8 cellular contexts compared by ENCODE assay signal in genomic region chr1:151047591-151047924, GRCh38. TPM values are rescaled to one million over a fixed set of nuclear protein-coding genes. Genes with fewer than 3 reads are reported as not detected.
DNase-seq lines count a peak whose midpoint lies in the region; ATAC-seq and TF ChIP-seq lines count a peak whose summit lies in the region.

TSS of gene C1orf56 (plus strand) at chr1:151047751. CDS start at chr1:151047848, 97 bp downstream.

- CTCF ChIA-PET in naive thymus-derived CD4-positive, alpha-beta T cell (lab: Charles Lee): interaction anchor here (1.1 to 3.6 kb wide), 4 partner anchors 11 to 109 kb away, joined by 4 to 38 read pairs (median 8); partner anchors contain the start of genes CDC42SE1, MLLT11 and TNFAIP8L2

- H3K27me3 ChIP-seq in ACC112 (ENCODE audit: insufficient read depth, low read length): no peaks in the 10 kb centered on the region
- no peaks in the 10 kb centered on the region for H3K27me3 ChIP-seq in OCI-LY3 (ENCODE audit: low read depth, low read length)
- no peaks in the 10 kb centered on the region for H3K27me3 ChIP-seq in naive thymus-derived CD4-positive, alpha-beta T cell (ENCODE audit: control insufficient read depth in 2 of 2, insufficient read depth in 2 of 2, low read length in 2 of 2)
- no peaks in the 10 kb centered on the region for H3K27me3 ChIP-seq in transverse colon

- H3K9ac ChIP-seq in OCI-LY3 (ENCODE audit: low read length): peak within 1 kb of the TSS; percentile 72

- no peak for TF ChIP-seq EP300 in transverse colon (IDR thresholded peaks at IDR 0.05; ENCODE audit: low read depth)

- ATAC-seq in GM18517 (IDR thresholded peaks at IDR 0.05; ENCODE audit: unreplicated experiment) (peak; percentile 28), HG03460 (IDR thresholded peaks at IDR 0.05; ENCODE audit: unreplicated experiment) (peak; percentile 45)
- ATAC-seq in naive thymus-derived CD4-positive, alpha-beta T cell: peak; percentile 62

- H3K4me2 ChIP-seq in OCI-LY3 (ENCODE audit: low read length): peak within 1 kb of the TSS; percentile 88

- peak; percentile 28 for TF ChIP-seq POLR2A in transverse colon (IDR thresholded peaks at IDR 0.05)

- H3K36me3 Mint-ChIP-seq in naive thymus-derived CD4-positive, alpha-beta T cell: peaks cover 0 to 19% (median 16%) of the 10 kb centered on the region in 5 donors

- H3K27ac ChIP-seq in ACC112 (ENCODE audit: low read depth, low read length): peak within 1 kb of the TSS; percentile 63
- H3K27ac ChIP-seq in OCI-LY3 (ENCODE audit: low read length): no peak within 1 kb of the TSS
- peak within 1 kb of the TSS; percentile 81 for H3K27ac ChIP-seq in naive thymus-derived CD4-positive, alpha-beta T cell (ENCODE audit: low read depth, low read length)
- peak within 1 kb of the TSS; percentile 85 to 89 (median 88) for H3K27ac ChIP-seq in transverse colon

- H3K79me2 ChIP-seq in ACC112 (ENCODE audit: control insufficient read depth, insufficient read depth, low read length, unreplicated experiment) (peaks cover 5% of the 10 kb centered on the region), OCI-LY3 (ENCODE audit: low read length) (no peaks in the 10 kb centered on the region)

- H3K27me3 Mint-ChIP-seq in naive thymus-derived CD4-positive, alpha-beta T cell: no peaks in the 10 kb centered on the region

- no peak for TF ChIP-seq CTCF in OCI-LY3 (IDR thresholded peaks at IDR 0.05; ENCODE audit: low read depth, low read length)
- TF ChIP-seq CTCF in fibroblast of pulmonary artery (IDR thresholded peaks at IDR 0.05; ENCODE audit: low read length, missing control alignments): no peak
- no peak for TF ChIP-seq CTCF in transverse colon (IDR thresholded peaks at IDR 0.05)

- peaks cover 35 to 89% (median 71%) of the 10 kb centered on the region in 7 donors for H3K4me1 Mint-ChIP-seq in naive thymus-derived CD4-positive, alpha-beta T cell

- H3K4me3 ChIP-seq in ACC112 (ENCODE audit: low read depth, low read length) (peak within 1 kb of the TSS; percentile 93), OCI-LY3 (ENCODE audit: low read length) (peak within 1 kb of the TSS; percentile 84), fibroblast of pulmonary artery (replicated peaks; ENCODE audit: low read depth, low read length) (peak within 1 kb of the TSS; percentile 72), transverse colon (peak within 1 kb of the TSS; percentile 54 to 80 (median 62))
- peak within 1 kb of the TSS; percentile 73 for H3K4me3 ChIP-seq in naive thymus-derived CD4-positive, alpha-beta T cell (ENCODE audit: low read length)

- H3K4me3 Mint-ChIP-seq in naive thymus-derived CD4-positive, alpha-beta T cell: peak within 1 kb of the TSS; percentile 85 to 91 (median 90)

- H3K36me3 ChIP-seq in ACC112 (ENCODE audit: insufficient read depth, low read length): no peaks in the 10 kb centered on the region; the same call in 1 of the 2 replicates
- peaks cover 14% of the 10 kb centered on the region for H3K36me3 ChIP-seq in OCI-LY3 (replicated peaks; ENCODE audit: low read depth, low read length)
- H3K36me3 ChIP-seq in naive thymus-derived CD4-positive, alpha-beta T cell (ENCODE audit: control insufficient read depth in 2 of 3, insufficient read depth in 3 of 3, low read length in 3 of 3): peaks cover 0 to 11% (median under 1%) of the 10 kb centered on the region in 3 experiments
- peaks cover 0 to 6% (median 0%) of the 10 kb centered on the region in 4 donors for H3K36me3 ChIP-seq in transverse colon

- no peaks in the 10 kb centered on the region for H4K20me1 ChIP-seq in OCI-LY3 (ENCODE audit: insufficient read depth, low read length)

- intact Hi-C loops in naive thymus-derived CD4-positive, alpha-beta T cell (cut with micrococcal nuclease): loop anchor here (2.0 kb wide), 1 partner anchor 13 kb away; the partner anchor contains the start of gene MLLT11 (in 2 of the 2)
- intact Hi-C loops in transverse colon (cut with DNase I; ENCODE audit: low total_unique reads): no loop called here

- peak within 1 kb of the TSS; percentile 84 to 98 (median 93) for H3K27ac Mint-ChIP-seq in naive thymus-derived CD4-positive, alpha-beta T cell

- peak within 1 kb of the TSS; percentile 90 for H2AFZ ChIP-seq in ACC112 (ENCODE audit: low read length, unreplicated experiment)
- peak within 1 kb of the TSS; percentile 94 for H2AFZ ChIP-seq in OCI-LY3 (ENCODE audit: low read depth, low read length)

- 0 to 1% methylated on average over 2 to 24 of the region's 29 CpGs for WGBS in transverse colon (ENCODE audit: low coverage in 1 of 2), 2 donors

- H3K9me3 Mint-ChIP-seq in naive thymus-derived CD4-positive, alpha-beta T cell: no peaks in the 10 kb centered on the region

- H3K4me1 ChIP-seq in ACC112 (ENCODE audit: control insufficient read depth, insufficient read depth, low read length, unreplicated experiment) (peaks cover 26% of the 10 kb centered on the region), OCI-LY3 (ENCODE audit: low read length) (peaks cover 10% of the 10 kb centered on the region), transverse colon (peaks cover 3 to 16% (median 10%) of the 10 kb centered on the region in 4 donors)
- H3K4me1 ChIP-seq in naive thymus-derived CD4-positive, alpha-beta T cell (ENCODE audit: control insufficient read depth in 2 of 2, insufficient read depth in 2 of 2, low read length in 2 of 2): peaks cover 15 to 33% of the 10 kb centered on the region in 2 donors

- H3K9me3 ChIP-seq in OCI-LY3 (ENCODE audit: insufficient read depth, low read length) (no peaks in the 10 kb centered on the region), transverse colon (no peaks in the 10 kb centered on the region)
- no peaks in the 10 kb centered on the region for H3K9me3 ChIP-seq in naive thymus-derived CD4-positive, alpha-beta T cell (ENCODE audit: control insufficient read depth in 2 of 3, low read length in 3 of 3)

- DNase-seq in activated effector memory CD4-positive, alpha-beta T cell treated with Interleukin-2 at 50 U/mL for 16 hours: peak; percentile 48
- DNase-seq in fibroblast of pulmonary artery (ENCODE audit: low read depth): peak; percentile 59
- DNase-seq in naive thymus-derived CD4-positive, alpha-beta T cell: peak in 8 of 9 donors; percentile 38 to 59 (median 52)
- peak; percentile 77 for DNase-seq in transverse colon

- POLR2A ChIA-PET in naive thymus-derived CD4-positive, alpha-beta T cell (lab: Charles Lee): interaction anchor here (0.7 to 12.0 kb wide), 16 partner anchors 9 to 121 kb away, joined by 3 to 253 read pairs (median 5); partner anchors contain the start of genes BNIPL, CDC42SE1, GABPB2 and MINDY1

- in situ Hi-C loops in transverse colon (cut with MboI; ENCODE audit: low pct_ligation_motif_present in 1 of 4, low pct_unique_long_range_greater_than_20kb in 1 of 4, low sequenced_read_pairs in 3 of 4): loop anchor here in 1 of 4 donors (25.0 kb wide), 1 partner anchor 115 kb away; the partner anchor contains the start of genes LYSMD1, SCNM1 and TNFAIP8L2

RNA-seq across cellular contexts. Expression of gene C1orf56, which starts in this region (rescaled TPM):
- 1 to 10 TPM in 2 of 5 experiments, under 1 TPM in 3; 0.64 to 3.2 (median 0.82) TPM for total RNA-seq in naive thymus-derived CD4-positive, alpha-beta T cell
- polyA plus RNA-seq in naive thymus-derived CD4-positive, alpha-beta T cell: 1 to 10 TPM; 3.5 to 4.3 TPM
- total RNA-seq in transverse colon: 1 to 10 TPM; 1.5 to 3.7 (median 2.8) TPM
